In genomic region chr10:66292456-66292855, GRCh38 we compare ENCODE assay signal across 28 cellular contexts.
"Had no signal": no experiment of that assay in that cellular context is flagged by ENCODE, and none has a peak within 500 bp of the region (broad histone marks: within the 10 kb centered on the region; RNA-seq: fewer than 3 reads in every experiment).

No MANE protein-coding gene starts in this region.

- H3K27me3 ChIP-seq: colonic mucosa, esophagus squamous epithelium, gastrocnemius medialis, heart right ventricle, left lung had no signal

- ATAC-seq: effector memory CD8-positive, alpha-beta T cell; esophagus mucosa; gastrocnemius medialis; heart right ventricle; left cardiac atrium; left lung; left ventricle myocardium superior; lower lobe of right lung; mucosa of descending colon had no signal

- H3K4me3 ChIP-seq: colonic mucosa, esophagus squamous epithelium, gastrocnemius medialis, heart right ventricle, left lung, lower lobe of right lung, mucosa of descending colon had no signal

- H3K4me3 Mint-ChIP-seq: dendritic cell treated with granulocyte-macrophage colony-stimulating factor and Interleukin-4, amounts not matched to agents 40 ng/mL and 50 ng/mL, for 4 days; effector memory CD8-positive, alpha-beta T cell; endodermal cell; mesothelial cell of epicardium; naive B cell had no signal

- H3K36me3 ChIP-seq: colonic mucosa, esophagus squamous epithelium, gastrocnemius medialis, heart right ventricle, left lung, lower lobe of right lung had no signal

- H3K27ac Mint-ChIP-seq: dendritic cell treated with granulocyte-macrophage colony-stimulating factor and Interleukin-4, amounts not matched to agents 40 ng/mL and 50 ng/mL, for 4 days; effector memory CD8-positive, alpha-beta T cell; endodermal cell; mesothelial cell of epicardium; naive B cell had no signal

- H3K36me3 Mint-ChIP-seq: mesothelial cell of epicardium, naive B cell had no signal

- H3K4me1 Mint-ChIP-seq: mesothelial cell of epicardium, naive B cell had no signal

- DNase-seq: colonic mucosa; cortex of kidney; effector CD8-positive, alpha-beta T cell; effector memory CD8-positive, alpha-beta T cell; endodermal cell; erythroblast; esophagus squamous epithelium; foreskin fibroblast; foreskin melanocyte; gastrocnemius medialis; glutamatergic neuron; head of caudate nucleus; heart right ventricle; hippocampal formation; left cardiac atrium; left lung; left ventricle myocardium superior; lower lobe of right lung; mesenchymal stem cell; mucosa of descending colon; naive B cell had no signal

- H3K27me3 Mint-ChIP-seq: dendritic cell treated with granulocyte-macrophage colony-stimulating factor and Interleukin-4, amounts not matched to agents 40 ng/mL and 50 ng/mL, for 4 days; effector memory CD8-positive, alpha-beta T cell; naive B cell had no signal

- H3K9me3 Mint-ChIP-seq: endodermal cell, mesothelial cell of epicardium had no signal

- FAIRE-seq: endometrium, islet of Langerhans, keratinocyte had no signal

- H3K4me1 ChIP-seq: colonic mucosa, esophagus squamous epithelium, gastrocnemius medialis, left lung, lower lobe of right lung had no signal

- H3K27ac ChIP-seq: colonic mucosa, epithelial cell of prostate, esophagus squamous epithelium, gastrocnemius medialis, heart right ventricle, left lung, lower lobe of right lung had no signal

- H3K9me3 ChIP-seq: colonic mucosa, esophagus squamous epithelium, gastrocnemius medialis, heart right ventricle, left lung, lower lobe of right lung, mucosa of descending colon had no signal
